ENCODE assay signal across 11 cellular contexts in the genomic region with DNA sequence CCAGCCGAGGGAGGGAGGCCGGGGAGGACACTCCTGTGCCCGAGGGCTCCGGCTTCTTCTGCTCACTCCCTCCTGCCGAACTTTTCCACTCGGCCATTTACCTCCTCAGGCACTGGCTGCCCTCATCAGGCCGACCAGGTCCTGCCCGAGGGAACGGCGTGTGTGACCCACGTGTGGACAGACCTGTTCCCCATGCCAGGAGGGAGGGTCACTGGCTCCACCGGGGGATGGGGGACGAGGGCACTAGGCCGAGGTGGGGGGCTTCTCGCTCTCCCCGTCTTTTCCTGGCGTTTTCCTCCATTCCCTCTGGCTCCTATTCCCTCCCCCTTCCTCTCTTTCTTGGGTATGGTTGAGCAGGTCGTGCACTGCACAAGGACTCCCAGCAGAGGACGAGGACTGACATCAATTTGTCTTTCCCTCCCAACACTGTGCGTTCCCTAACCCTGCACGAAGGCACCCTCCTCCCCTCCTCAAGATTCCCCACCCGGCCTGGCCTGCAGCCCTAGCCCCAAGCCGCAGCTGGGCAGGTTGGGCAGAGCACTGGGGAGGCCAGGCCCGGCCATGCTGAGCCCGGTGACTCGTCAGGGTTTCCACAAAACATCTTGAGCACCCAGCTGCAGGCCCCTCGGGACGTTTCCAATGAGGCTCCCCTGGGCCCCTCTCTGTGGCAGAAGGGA. TPM values are rescaled to one million over a fixed set of nuclear protein-coding genes. Genes with fewer than 3 reads are reported as not detected.
A peak's percentile ranks its signal among the peaks of the same experiment; 100 is the strongest.
DNase-seq lines count a peak whose midpoint lies in the region.
"Had no signal": no experiment of that assay in that cellular context is flagged by ENCODE, and none has a peak within 500 bp of the region (broad histone marks: within the 10 kb centered on the region; RNA-seq: fewer than 3 reads in every experiment).

No MANE protein-coding gene starts in this region.

- peaks cover 19 to 24% (median 23%) of the 10 kb centered on the region in 3 donors for H3K4me1 Mint-ChIP-seq in IgD-negative memory B cell

- H3K4me3 ChIP-seq in ectodermal cell (ENCODE audit: insufficient read depth, low read depth, low read length): peak overlapping the region; percentile 43
- peak overlapping the region; percentile 63 for H3K4me3 ChIP-seq in trophoblast cell (ENCODE audit: low read depth, low read length)
- H3K4me3 ChIP-seq: HAP-1, SJSA1 had no signal

- H3K4me1 ChIP-seq in ectodermal cell (ENCODE audit: control insufficient read depth, insufficient read depth, low read length): peaks cover 10% of the 10 kb centered on the region
- peaks cover 19 to 21% of the 10 kb centered on the region in 2 experiments for H3K4me1 ChIP-seq in trophoblast cell (ENCODE audit: control insufficient read depth in 1 of 2, insufficient read depth in 2 of 2, low read length in 2 of 2)
- H3K4me1 ChIP-seq: HAP-1, SJSA1 had no signal

- peak overlapping the region; percentile 16 for H3K14ac ChIP-seq in trophoblast cell (ENCODE audit: low read length)

- peaks cover 0 to 1% (median under 1%) of the 10 kb centered on the region in 3 donors for H3K9me3 Mint-ChIP-seq in IgD-negative memory B cell

- peak overlapping the region; percentile 4 for H2AFZ ChIP-seq in trophoblast cell (ENCODE audit: insufficient read depth, low read length, poor library complexity)

- no peaks in the 10 kb centered on the region for H3K79me2 ChIP-seq in trophoblast cell (ENCODE audit: control insufficient read depth, insufficient read depth, low read length, poor library complexity)

- H4K91ac ChIP-seq in trophoblast cell (ENCODE audit: low read depth, low read length): peak overlapping the region; percentile 80

- H3K27ac Mint-ChIP-seq in IgD-negative memory B cell: peak overlapping the region in 1 of 3 donors; percentile 89

- no peak overlapping the region for H2AK5ac ChIP-seq in trophoblast cell (ENCODE audit: low read length)

- H3K4me3 Mint-ChIP-seq in IgD-negative memory B cell: peak overlapping the region; percentile 75 to 92 (median 84)

- no peak overlapping the region for H2BK12ac ChIP-seq in trophoblast cell (ENCODE audit: low read length)

- H3K23ac ChIP-seq in trophoblast cell (ENCODE audit: low read length): no peak overlapping the region

- H3K27me3 ChIP-seq in ectodermal cell (ENCODE audit: control insufficient read depth, insufficient read depth, low read length, poor library complexity, severe bottlenecking) (peaks cover 30% of the 10 kb centered on the region), trophoblast cell (ENCODE audit: insufficient read depth, low read length) (peaks cover 3% of the 10 kb centered on the region)

- 31 to 32% methylated on average over 28 of the region's 28 CpGs for WGBS in ectodermal cell, 2 experiments
- WGBS in trophoblast cell (ENCODE audit: extremely low coverage, insufficient coverage, insufficient read length): no CpG with 5 or more reads among the region's 28 CpGs

- peaks cover 2% of the 10 kb centered on the region for H3K36me3 ChIP-seq in ectodermal cell (ENCODE audit: control insufficient read depth, insufficient read depth, low read length)
- peaks cover 26 to 27% of the 10 kb centered on the region in 2 experiments for H3K36me3 ChIP-seq in trophoblast cell (ENCODE audit: control insufficient read depth in 1 of 2, insufficient read depth in 2 of 2, low read length in 2 of 2)

- no peak overlapping the region for H3K9ac ChIP-seq in trophoblast cell (ENCODE audit: low read length)

- H3K27ac ChIP-seq in ectodermal cell (ENCODE audit: insufficient read depth, low read depth, low read length, poor library complexity, severe bottlenecking) (no peak overlapping the region), trophoblast cell (ENCODE audit: low read depth, low read length) (no peak overlapping the region)
- H3K27ac ChIP-seq: SJSA1 had no signal

- peak overlapping the region; percentile 37 for H2BK120ac ChIP-seq in trophoblast cell (ENCODE audit: insufficient read depth, low read length, poor library complexity)

- peak overlapping the region; percentile 27 for H4K8ac ChIP-seq in trophoblast cell (ENCODE audit: low read depth, low read length)

- peak overlapping the region; percentile 92 for H3K4me2 ChIP-seq in trophoblast cell (ENCODE audit: low read length)

- peaks cover 17% of the 10 kb centered on the region for H3K79me1 ChIP-seq in trophoblast cell (ENCODE audit: low read length)

- H2BK5ac ChIP-seq in trophoblast cell (ENCODE audit: low read depth, low read length, poor library complexity): no peak overlapping the region

- peaks cover 1% of the 10 kb centered on the region for H3K36me3 Mint-ChIP-seq in IgD-negative memory B cell

- no peak overlapping the region for H3K18ac ChIP-seq in trophoblast cell (ENCODE audit: low read length)

- H4K12ac ChIP-seq in trophoblast cell (ENCODE audit: low read depth, low read length): no peak overlapping the region

- DNase-seq in ELR (ENCODE audit: low read depth) (peak; percentile 38), trophoblast cell (peak; percentile 75 to 81), NCI-H1092 (lab: John Stamatoyannopoulos, UW) (no peak), NCI-H2171 (lab: John Stamatoyannopoulos, UW) (no peak), HuH-7 (ENCODE audit: low spot score) (no peak)
- DNase-seq in central memory CD4-positive, alpha-beta T cell: no peak
- DNase-seq: foreskin melanocyte had no signal

- H3K9me3 ChIP-seq in ectodermal cell (ENCODE audit: control insufficient read depth, low read length) (no peaks in the 10 kb centered on the region), trophoblast cell (ENCODE audit: insufficient read depth, low read depth, low read length) (peaks cover 7% of the 10 kb centered on the region)
- H3K9me3 ChIP-seq: HAP-1, SJSA1 had no signal

- H3K27me3 Mint-ChIP-seq in IgD-negative memory B cell: peaks cover 15% of the 10 kb centered on the region

- H3K4ac ChIP-seq in trophoblast cell (ENCODE audit: low read depth, low read length): no peak overlapping the region

RNA-seq across cellular contexts. Expression of a gene that starts 3.2 kb away (rescaled TPM):
- not detected for polyA plus RNA-seq in IgD-negative memory B cell
- not detected for polyA plus RNA-seq in ectodermal cell (2013, experiment 1 of 4)
- 0.20 TPM for polyA plus RNA-seq in ectodermal cell (2013, experiment 2 of 4)
- polyA plus RNA-seq in ectodermal cell (2013, experiment 3 of 4): not detected
- polyA plus RNA-seq in ectodermal cell (2013, experiment 4 of 4): not detected
- polyA plus RNA-seq in trophoblast cell (2013): 0.44 and 0.49 TPM in 2 replicates

RNA-seq across cellular contexts. Expression of a gene that starts 15.7 kb away (rescaled TPM):
- 1,890 TPM for polyA plus RNA-seq in IgD-negative memory B cell
- polyA plus RNA-seq in ectodermal cell (2013, experiment 1 of 4): 70.9 TPM
- 74.3 TPM for polyA plus RNA-seq in ectodermal cell (2013, experiment 2 of 4)
- polyA plus RNA-seq in ectodermal cell (2013, experiment 3 of 4): 66.9 TPM
- polyA plus RNA-seq in ectodermal cell (2013, experiment 4 of 4): 74.6 TPM
- 218 TPM in 2 replicates for polyA plus RNA-seq in trophoblast cell (2013)

RNA-seq across cellular contexts. Expression of a gene that starts 27.8 kb away (rescaled TPM):
- polyA plus RNA-seq in IgD-negative memory B cell: 26.0 TPM
- polyA plus RNA-seq in ectodermal cell (2013, experiment 1 of 4): 63.8 TPM
- polyA plus RNA-seq in ectodermal cell (2013, experiment 2 of 4): 57.7 TPM
- polyA plus RNA-seq in ectodermal cell (2013, experiment 3 of 4): 32.9 TPM
- 37.4 TPM for polyA plus RNA-seq in ectodermal cell (2013, experiment 4 of 4)
- 102 and 109 TPM in 2 replicates for polyA plus RNA-seq in trophoblast cell (2013)

RNA-seq across cellular contexts. Expression of a gene that starts 51.2 kb away (rescaled TPM):
- polyA plus RNA-seq in IgD-negative memory B cell: 12.3 TPM
- 0.22 TPM for polyA plus RNA-seq in ectodermal cell (2013, experiment 1 of 4)
- polyA plus RNA-seq in ectodermal cell (2013, experiment 2 of 4): 0.32 TPM
- not detected for polyA plus RNA-seq in ectodermal cell (2013, experiment 3 of 4)
- polyA plus RNA-seq in ectodermal cell (2013, experiment 4 of 4): 0.45 TPM
- 0.27 and 0.31 TPM in 2 replicates for polyA plus RNA-seq in trophoblast cell (2013)

Comparison
In these comparisons a context has a peak if more than half of its experiments do, and no peak if none do; other contexts are left out.
1. DNase-seq: peak in ELR (single experiment) and trophoblast cell (2 of 2); none in NCI-H1092 (single experiment), NCI-H2171 (single experiment), central memory CD4-positive, alpha-beta T cell (single experiment) and HuH-7 (single experiment).